ENCODE assay signal across 17 cellular contexts in the genomic region with DNA sequence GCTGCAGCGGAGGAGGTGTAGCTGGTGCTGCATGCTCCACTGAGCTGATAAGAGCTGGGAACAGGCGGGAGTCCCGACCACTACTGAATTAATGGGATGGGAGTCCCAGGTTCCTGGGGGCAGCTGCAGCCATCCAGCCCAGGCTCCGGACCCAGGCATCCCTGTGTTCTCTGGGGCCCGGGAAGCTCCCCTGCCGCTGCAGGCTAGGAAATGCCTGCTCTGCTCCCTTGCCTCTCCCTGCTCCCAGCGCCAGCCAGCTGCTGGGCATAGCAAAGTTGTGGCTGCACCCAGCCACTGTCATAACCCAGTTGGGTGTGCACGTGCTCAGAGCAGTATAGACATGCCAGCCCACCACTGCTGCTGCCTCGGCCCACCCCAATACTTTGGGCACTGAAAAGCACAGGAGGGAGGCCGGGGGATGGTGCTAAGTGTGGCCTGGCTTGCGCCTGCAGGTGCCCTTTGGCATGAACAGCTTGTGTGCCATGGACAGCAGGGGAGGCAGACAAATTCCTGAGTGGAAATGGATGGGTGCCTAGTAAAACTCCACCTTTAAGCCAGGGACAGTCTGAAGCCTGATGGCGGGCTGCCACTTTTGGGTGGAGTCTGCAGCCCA.
A peak's percentile ranks its signal among the peaks of the same experiment; 100 is the strongest.
DNase-seq lines count a peak whose midpoint lies in the region; ATAC-seq, FAIRE-seq and TF ChIP-seq lines count a peak whose summit lies in the region.
"Had no signal": no experiment of that assay in that cellular context is flagged by ENCODE, and none has a peak within 500 bp of the region (broad histone marks: within the 10 kb centered on the region; RNA-seq: fewer than 3 reads in every experiment).

No MANE protein-coding gene starts in this region.

- no peak overlapping the region for H2AK5ac ChIP-seq in H9 (ENCODE audit: insufficient read length, low read length)

- H2BK5ac ChIP-seq in H9 (ENCODE audit: insufficient read length, low read length): no peak overlapping the region

- intact Hi-C loops in HepG2 (cut with micrococcal nuclease; ENCODE audit: unreplicated experiment): no loop called here

- no peak overlapping the region for H3K18ac ChIP-seq in H9 (ENCODE audit: insufficient read length, low read depth, low read length)

- no peaks in the 10 kb centered on the region for H3K79me1 ChIP-seq in H9 (ENCODE audit: insufficient read depth, low read depth, low read length, poor library complexity, severe bottlenecking)

- H2BK15ac ChIP-seq in H9 (ENCODE audit: low read depth, low read length): no peak overlapping the region

- H3K23ac ChIP-seq in H9 (ENCODE audit: insufficient read length, low read depth, low read length): no peak overlapping the region

- H4K91ac ChIP-seq in H9 (ENCODE audit: insufficient read length, low read depth, low read length): no peak overlapping the region

- H4K20me1 ChIP-seq in H9 (ENCODE audit: control insufficient read depth, insufficient read depth, insufficient read length) (no peaks in the 10 kb centered on the region), HepG2 (ENCODE audit: insufficient read depth, low read length) (no peaks in the 10 kb centered on the region)

- TF ChIP-seq POLR2A in HepG2 (IDR thresholded peaks at IDR 0.05; ENCODE audit: insufficient read depth in 1 of 2, low read depth in 2 of 2, low read length in 2 of 2): no peak

- no peak overlapping the region for H3K27ac Mint-ChIP-seq in H9
- H3K27ac Mint-ChIP-seq in stimulated activated effector memory CD8-positive, alpha-beta T cell treated with anti-CD3 and anti-CD28 coated beads, Interleukin-12 subunit alpha, Interleukin-12 subunit beta, amount 100 ng/mL, for 72 hours: no peak overlapping the region
- H3K27ac Mint-ChIP-seq: CD4-positive, CD25-positive, alpha-beta regulatory T cell had no signal

- POLR2A ChIA-PET in HepG2 (lab: Yijun Ruan, JAX): no interaction called here

- in situ Hi-C loops in HepG2 (cut with HindIII; ENCODE audit: extremely low pct_ligation_motif_present, low pct_unique_long_range_greater_than_20kb): no loop called here

- H3K36me3 Mint-ChIP-seq in H9 (ENCODE audit: insufficient read depth in 1 of 3, low read depth in 3 of 3): no peaks in the 10 kb centered on the region
- H3K36me3 Mint-ChIP-seq in stimulated activated effector memory CD8-positive, alpha-beta T cell treated with anti-CD3 and anti-CD28 coated beads, Interleukin-12 subunit alpha, Interleukin-12 subunit beta, amount 100 ng/mL, for 72 hours: no peaks in the 10 kb centered on the region
- H3K36me3 Mint-ChIP-seq: CD4-positive, CD25-positive, alpha-beta regulatory T cell had no signal

- H2AFZ ChIP-seq in H9 (ENCODE audit: low read length) (no peak overlapping the region), HepG2 (ENCODE audit: low read length) (no peak overlapping the region)

- H3K9me3 ChIP-seq in H9 (ENCODE audit: control insufficient read depth, low read depth, low read length) (no peaks in the 10 kb centered on the region), HepG2 (ENCODE audit: low read length) (no peaks in the 10 kb centered on the region)
- H3K9me3 ChIP-seq: Caco-2, MG63 had no signal

- peak; percentile 25 for DNase-seq in H9
- peak; percentile 61 for DNase-seq in NCI-H510A (lab: John Stamatoyannopoulos, UW)
- DNase-seq in HepG2 (ENCODE audit: low spot score): no peak
- no peak for DNase-seq in stimulated activated effector memory CD8-positive, alpha-beta T cell treated with anti-CD3 and anti-CD28 coated beads, Interleukin-12 subunit alpha, Interleukin-12 subunit beta, amount 100 ng/mL, for 72 hours (ENCODE audit: low spot score in 2 of 2)
- DNase-seq in SK-N-DZ (ENCODE audit: low spot score): no peak
- no peak for DNase-seq in stimulated activated CD4-positive, alpha-beta T cell treated with anti-CD3 and anti-CD28 coated beads, Interleukin-4, amount 100 ng/mL, for 1 hour
- no peak for DNase-seq in A172 (ENCODE audit: low spot score)
- DNase-seq: Caco-2; CD4-positive, CD25-positive, alpha-beta regulatory T cell; EL; MG63; NCI-H1092; NCI-H2081 treated with DMSO at 0.1 percent for 48 hours; NCI-H524 treated with DMSO at 0.1 percent for 48 hours; SHP77 treated with DMSO at 0.1 percent for 48 hours had no signal

- no peak for TF ChIP-seq EP300 in HepG2 (IDR thresholded peaks at IDR 0.05; ENCODE audit: low read depth in 2 of 2, low read length in 2 of 2)
- TF ChIP-seq EP300 in HepG2 (CRISPR knock-in tag; IDR thresholded peaks at IDR 0.05; ENCODE audit: borderline replicate concordance): no peak

- H3K9me3 Mint-ChIP-seq in H9: no peaks in the 10 kb centered on the region; a peak in 1 of 5 replicates
- H3K9me3 Mint-ChIP-seq in stimulated activated effector memory CD8-positive, alpha-beta T cell treated with anti-CD3 and anti-CD28 coated beads, Interleukin-12 subunit alpha, Interleukin-12 subunit beta, amount 100 ng/mL, for 72 hours: no peaks in the 10 kb centered on the region

- H3T11ph ChIP-seq in H9 (ENCODE audit: low read length): no peak overlapping the region

- peak; percentile 31 for ATAC-seq in HepG2
- peak; percentile 45 for ATAC-seq in stimulated activated effector memory CD8-positive, alpha-beta T cell treated with anti-CD3 and anti-CD28 coated beads, Interleukin-12 subunit alpha, Interleukin-12 subunit beta, amount 100 ng/mL, for 72 hours

- FAIRE-seq in HepG2 (lab: Jason Lieb, UNC): no peak
- FAIRE-seq: H54, RCC 7860 had no signal

- H3K9ac ChIP-seq in H9 (ENCODE audit: extremely low read depth, insufficient read length, low read length) (no peak overlapping the region), HepG2 (ENCODE audit: insufficient read depth, low read depth, low read length) (no peak overlapping the region)

- no peak overlapping the region for H4K8ac ChIP-seq in H9 (replicated peaks; ENCODE audit: insufficient read length, low read depth, low read length)

- BruUV-seq in HepG2 (replicated peaks; lab: Mats Ljungman, UMichigan): no TSS peak

- no peaks in the 10 kb centered on the region for H3K79me2 ChIP-seq in H9 (ENCODE audit: insufficient read depth, low read length)
- H3K79me2 ChIP-seq in HepG2 (ENCODE audit: insufficient read depth, low read length): no peaks in the 10 kb centered on the region

- CTCF ChIA-PET in HepG2 (lab: Yijun Ruan, JAX; ENCODE audit: low intra/inter-chr PET ratio, low total read pairs): no interaction called here

- no peak overlapping the region for H3K4ac ChIP-seq in H9 (ENCODE audit: low read depth, low read length)

- H3K56ac ChIP-seq in H9 (ENCODE audit: insufficient read length, low read depth, low read length): no peak overlapping the region

- no peak overlapping the region for H3K4me3 ChIP-seq in HepG2 (replicated peaks in 1 of 3; ENCODE audit: insufficient read depth in 1 of 3, low read depth in 2 of 3, low read length in 3 of 3)
- H3K4me3 ChIP-seq: MG63 had no signal

- TF ChIP-seq CTCF in H9 (conservative IDR thresholded peaks at IDR 0.05) (no peak), HepG2 (CRISPR knock-in tag; IDR thresholded peaks at IDR 0.05) (no peak)

- no peaks in the 10 kb centered on the region for H3K23me2 ChIP-seq in H9 (ENCODE audit: insufficient read length, low read depth, low read length, poor library complexity, severe bottlenecking)

- TF ChIP-seq RAD21 in HepG2 (CRISPR knock-in tag; IDR thresholded peaks at IDR 0.05): no peak

- H3K4me1 ChIP-seq in H9 (ENCODE audit: insufficient read depth, low read length) (no peaks in the 10 kb centered on the region), HepG2 (ENCODE audit: insufficient read depth, low read length) (no peaks in the 10 kb centered on the region)
- H3K4me1 ChIP-seq: Caco-2 had no signal

- H3K4me1 Mint-ChIP-seq in H9: no peaks in the 10 kb centered on the region
- no peaks in the 10 kb centered on the region for H3K4me1 Mint-ChIP-seq in stimulated activated effector memory CD8-positive, alpha-beta T cell treated with anti-CD3 and anti-CD28 coated beads, Interleukin-12 subunit alpha, Interleukin-12 subunit beta, amount 100 ng/mL, for 72 hours
- H3K4me1 Mint-ChIP-seq: CD4-positive, CD25-positive, alpha-beta regulatory T cell had no signal

- no peak overlapping the region for H3K4me3 Mint-ChIP-seq in H9
- H3K4me3 Mint-ChIP-seq in stimulated activated effector memory CD8-positive, alpha-beta T cell treated with anti-CD3 and anti-CD28 coated beads, Interleukin-12 subunit alpha, Interleukin-12 subunit beta, amount 100 ng/mL, for 72 hours: no peak overlapping the region
- H3K4me3 Mint-ChIP-seq: CD4-positive, CD25-positive, alpha-beta regulatory T cell had no signal

- H2BK120ac ChIP-seq in H9 (ENCODE audit: low read depth, low read length, poor library complexity, severe bottlenecking): no peak overlapping the region

- H3K14ac ChIP-seq in H9 (ENCODE audit: insufficient read depth, low read length): no peak overlapping the region

- H2BK20ac ChIP-seq in H9 (ENCODE audit: low read depth, low read length, poor library complexity, severe bottlenecking): no peak overlapping the region

- no peak overlapping the region for H2BK12ac ChIP-seq in H9 (ENCODE audit: insufficient read length, low read depth, low read length)

- H3K4me2 ChIP-seq in H9 (ENCODE audit: insufficient read depth, insufficient read length, low read length) (no peak overlapping the region), HepG2 (ENCODE audit: low read depth, low read length) (no peak overlapping the region)

- H4K5ac ChIP-seq in H9 (ENCODE audit: insufficient read length, low read depth, low read length): no peak overlapping the region

- no peaks in the 10 kb centered on the region for H3K36me3 ChIP-seq in HepG2 (replicated peaks in 1 of 2; ENCODE audit: control insufficient read depth in 1 of 2, insufficient read depth in 2 of 2, low read length in 2 of 2)
- H3K36me3 ChIP-seq: MG63 had no signal

- no peaks in the 10 kb centered on the region for H3K27me3 Mint-ChIP-seq in H9 (ENCODE audit: low read depth)
- H3K27me3 Mint-ChIP-seq: CD4-positive, CD25-positive, alpha-beta regulatory T cell had no signal

- H3K27me3 ChIP-seq in H9 (ENCODE audit: insufficient read depth, low read length) (no peaks in the 10 kb centered on the region), HepG2 (ENCODE audit: control insufficient read depth in 1 of 2, insufficient read depth in 2 of 2, low read length in 2 of 2) (no peaks in the 10 kb centered on the region)
- H3K27me3 ChIP-seq: MG63 had no signal

- WGBS in H9 (ENCODE audit: extremely low coverage, insufficient read length, low lambda C conversion rate): no CpG with 5 or more reads among the region's 12 CpGs
- WGBS in HepG2 (ENCODE audit: low lambda C conversion rate): 13% methylated on average over 9 of the region's 12 CpGs

- H3K27ac ChIP-seq in H9 (ENCODE audit: insufficient read length, low read depth, low read length): no peak overlapping the region
- H3K27ac ChIP-seq in HepG2 (ENCODE audit: extremely low read length, insufficient read depth, low read length): no peak overlapping the region

TF ChIP-seq in HepG2, 621 proteins besides CTCF, POLR2A, EP300 and RAD21 (continues in another document):
- TF ChIP-seq SP5 (CRISPR knock-in tag; IDR thresholded peaks at IDR 0.05; ENCODE audit: borderline replicate concordance, low read depth): no peak
- no peak for TF ChIP-seq FOXJ3 (CRISPR knock-in tag; IDR thresholded peaks at IDR 0.05; ENCODE audit: borderline replicate concordance)
- TF ChIP-seq KDM6A (CRISPR knock-in tag; IDR thresholded peaks at IDR 0.05; ENCODE audit: low read depth): no peak
- no peak for TF ChIP-seq CHD2 (IDR thresholded peaks at IDR 0.05; ENCODE audit: low read depth, low read length)
- no peak for TF ChIP-seq MIER3 (CRISPR knock-in tag; IDR thresholded peaks at IDR 0.05; ENCODE audit: borderline replicate concordance)

Comparison
In these comparisons a context has a peak if more than half of its experiments do, and no peak if none do; other contexts are left out.
1. DNase-seq: peak in H9 (single experiment) and NCI-H510A (single experiment); none in HepG2 (single experiment), stimulated activated effector memory CD8-positive, alpha-beta T cell treated with anti-CD3 and anti-CD28 coated beads, Interleukin-12 subunit alpha, Interleukin-12 subunit beta, amount 100 ng/mL, for 72 hours (0 of 2), SK-N-DZ (single experiment), stimulated activated CD4-positive, alpha-beta T cell treated with anti-CD3 and anti-CD28 coated beads, Interleukin-4, amount 100 ng/mL, for 1 hour (single experiment) and A172 (single experiment).